22 cellular contexts compared by ENCODE assay signal in genomic region chr6:75421316-75422023, GRCh38.
"Had no signal": no experiment of that assay in that cellular context is flagged by ENCODE, and none has a peak within 500 bp of the region (broad histone marks: within the 10 kb centered on the region; RNA-seq: fewer than 3 reads in every experiment).

No MANE protein-coding gene starts in this region.

- H3K27ac Mint-ChIP-seq: activated CD4-positive, alpha-beta T cell treated with anti-CD3 and anti-CD28 coated beads, Interleukin-2, amount 10 ng/mL, durations not matched to agents 24 days and 14 days; activated CD8-positive, alpha-beta memory T cell treated with anti-CD3 and anti-CD28 coated beads, Interleukin-2, amount 10 ng/mL, durations not matched to agents 7 days and 5 days; activated CD8-positive, alpha-beta T cell treated with anti-CD3 and anti-CD28 coated beads for 36 hours; activated naive CD4-positive, alpha-beta T cell treated with anti-CD3 and anti-CD28 coated beads, Interleukin-2, amount 10 ng/mL, durations not matched to agents 7 days and 5 days; dendritic cell treated with granulocyte-macrophage colony-stimulating factor and Interleukin-4, amounts not matched to agents 40 ng/mL and 50 ng/mL, for 4 days; naive thymus-derived CD4-positive, alpha-beta T cell; progenitor cell of endocrine pancreas; stimulated activated effector memory CD8-positive, alpha-beta T cell treated with anti-CD3 and anti-CD28 coated beads, Interleukin-12 subunit alpha, Interleukin-12 subunit beta, amount 100 ng/mL, for 72 hours; stimulated activated naive CD8-positive, alpha-beta T cell treated with anti-CD3 and anti-CD28 coated beads, Interleukin-15, amount 100 ng/mL, for 72 hours had no signal

- H3K27me3 Mint-ChIP-seq: dendritic cell treated with granulocyte-macrophage colony-stimulating factor and Interleukin-4, amounts not matched to agents 40 ng/mL and 50 ng/mL, for 4 days; progenitor cell of endocrine pancreas had no signal

- ATAC-seq: activated CD4-positive, CD25-positive, alpha-beta regulatory T cell treated with anti-CD3 and anti-CD28 coated beads, Interleukin-2, amount 50 U/mL, for 24 hours; activated CD8-positive, alpha-beta memory T cell treated with anti-CD3 and anti-CD28 coated beads, Interleukin-2, amount 10 ng/mL, durations not matched to agents 7 days and 5 days; activated CD8-positive, alpha-beta T cell treated with anti-CD3 and anti-CD28 coated beads for 36 hours; body of pancreas; naive thymus-derived CD4-positive, alpha-beta T cell; stimulated activated effector memory CD8-positive, alpha-beta T cell treated with anti-CD3 and anti-CD28 coated beads, Interleukin-12 subunit alpha, Interleukin-12 subunit beta, amount 100 ng/mL, for 72 hours; stimulated activated naive CD8-positive, alpha-beta T cell treated with anti-CD3 and anti-CD28 coated beads, Interleukin-15, amount 100 ng/mL, for 72 hours had no signal

- H3K4me1 ChIP-seq: body of pancreas had no signal

- H3K27me3 ChIP-seq: body of pancreas, esophagus squamous epithelium, heart right ventricle, tibial artery had no signal

- H3K9me3 Mint-ChIP-seq: activated CD4-positive, alpha-beta T cell treated with anti-CD3 and anti-CD28 coated beads, Interleukin-2, amount 10 ng/mL, durations not matched to agents 24 days and 14 days; activated CD8-positive, alpha-beta T cell treated with anti-CD3 and anti-CD28 coated beads for 36 hours; activated naive CD4-positive, alpha-beta T cell treated with anti-CD3 and anti-CD28 coated beads, Interleukin-2, amount 10 ng/mL, durations not matched to agents 7 days and 5 days; dendritic cell treated with granulocyte-macrophage colony-stimulating factor and Interleukin-4, amounts not matched to agents 40 ng/mL and 50 ng/mL, for 4 days; naive thymus-derived CD4-positive, alpha-beta T cell; stimulated activated effector memory CD8-positive, alpha-beta T cell treated with anti-CD3 and anti-CD28 coated beads, Interleukin-12 subunit alpha, Interleukin-12 subunit beta, amount 100 ng/mL, for 72 hours; stimulated activated naive CD8-positive, alpha-beta T cell treated with anti-CD3 and anti-CD28 coated beads, Interleukin-15, amount 100 ng/mL, for 72 hours had no signal

- H3K4me1 Mint-ChIP-seq: stimulated activated effector memory CD8-positive, alpha-beta T cell treated with anti-CD3 and anti-CD28 coated beads, Interleukin-12 subunit alpha, Interleukin-12 subunit beta, amount 100 ng/mL, for 72 hours had no signal

- H3K4me3 ChIP-seq: body of pancreas, esophagus squamous epithelium, heart right ventricle, lung, skin epidermis, tibial artery had no signal

- H3K9me3 ChIP-seq: body of pancreas, esophagus squamous epithelium, heart right ventricle, tibial artery had no signal

- H3K36me3 ChIP-seq: esophagus squamous epithelium, heart right ventricle, tibial artery had no signal

- H3K4me3 Mint-ChIP-seq: activated CD4-positive, alpha-beta T cell treated with anti-CD3 and anti-CD28 coated beads, Interleukin-2, amount 10 ng/mL, durations not matched to agents 24 days and 14 days; activated CD8-positive, alpha-beta memory T cell treated with anti-CD3 and anti-CD28 coated beads, Interleukin-2, amount 10 ng/mL, durations not matched to agents 7 days and 5 days; activated CD8-positive, alpha-beta T cell treated with anti-CD3 and anti-CD28 coated beads for 36 hours; activated naive CD4-positive, alpha-beta T cell treated with anti-CD3 and anti-CD28 coated beads, Interleukin-2, amount 10 ng/mL, durations not matched to agents 7 days and 5 days; dendritic cell treated with granulocyte-macrophage colony-stimulating factor and Interleukin-4, amounts not matched to agents 40 ng/mL and 50 ng/mL, for 4 days; naive thymus-derived CD4-positive, alpha-beta T cell; stimulated activated effector memory CD8-positive, alpha-beta T cell treated with anti-CD3 and anti-CD28 coated beads, Interleukin-12 subunit alpha, Interleukin-12 subunit beta, amount 100 ng/mL, for 72 hours; stimulated activated naive CD8-positive, alpha-beta T cell treated with anti-CD3 and anti-CD28 coated beads, Interleukin-15, amount 100 ng/mL, for 72 hours had no signal

- H3K27ac ChIP-seq: body of pancreas, esophagus squamous epithelium, skin epidermis had no signal

- FAIRE-seq: endothelial cell of umbilical vein had no signal

- H3K36me3 Mint-ChIP-seq: activated CD8-positive, alpha-beta memory T cell treated with anti-CD3 and anti-CD28 coated beads, Interleukin-2, amount 10 ng/mL, durations not matched to agents 7 days and 5 days; activated naive CD4-positive, alpha-beta T cell treated with anti-CD3 and anti-CD28 coated beads, Interleukin-2, amount 10 ng/mL, durations not matched to agents 7 days and 5 days; naive thymus-derived CD4-positive, alpha-beta T cell; stimulated activated effector memory CD8-positive, alpha-beta T cell treated with anti-CD3 and anti-CD28 coated beads, Interleukin-12 subunit alpha, Interleukin-12 subunit beta, amount 100 ng/mL, for 72 hours had no signal

- DNase-seq: activated CD4-positive, alpha-beta T cell treated with anti-CD3 and anti-CD28 coated beads, Interleukin-2, amount 10 ng/mL, durations not matched to agents 24 days and 14 days; activated CD8-positive, alpha-beta memory T cell treated with anti-CD3 and anti-CD28 coated beads, Interleukin-2, amount 10 ng/mL, durations not matched to agents 7 days and 5 days; activated CD8-positive, alpha-beta T cell treated with anti-CD3 and anti-CD28 coated beads for 36 hours; activated effector memory CD4-positive, alpha-beta T cell treated with anti-CD3 and anti-CD28 coated beads, Interleukin-2, amount 50 U/mL, for 16 hours; activated naive CD4-positive, alpha-beta T cell treated with anti-CD3 and anti-CD28 coated beads, Interleukin-2, amount 10 ng/mL, durations not matched to agents 7 days and 5 days; activated T-cell treated with anti-CD3 and anti-CD28 coated beads for 4 hours; body of pancreas; effector memory CD4-positive, alpha-beta T cell; esophagus squamous epithelium; heart right ventricle; kidney; naive thymus-derived CD4-positive, alpha-beta T cell; stimulated activated CD4-positive, alpha-beta T cell treated with anti-CD3 and anti-CD28 coated beads, Interleukin-2, amount 100 ng/mL, for 24 hours; stimulated activated naive CD8-positive, alpha-beta T cell treated with anti-CD3 and anti-CD28 coated beads, Interleukin-15, amount 100 ng/mL, for 72 hours; tibial artery had no signal
